ENCODE assay signal across 9 cellular contexts in the genomic region with DNA sequence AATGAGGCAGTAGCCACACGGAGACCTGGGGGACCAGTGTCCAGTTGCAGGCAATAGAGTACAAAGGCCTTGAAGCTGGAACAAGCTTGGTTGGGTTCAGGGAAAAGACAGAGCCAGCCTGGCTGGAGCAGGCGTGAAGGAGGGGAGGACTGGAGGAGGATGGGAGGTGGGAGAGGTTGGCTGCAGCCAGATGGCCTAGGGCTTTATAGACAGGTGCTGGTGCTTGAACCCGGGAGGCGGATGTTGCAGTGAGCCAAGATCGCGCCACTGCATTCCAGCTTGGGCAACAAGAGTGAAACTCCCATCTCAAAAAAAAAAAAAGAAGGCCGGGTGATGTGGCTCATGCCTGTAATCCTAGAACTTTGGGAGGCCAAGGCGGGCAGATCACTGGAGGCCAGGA. TPM values are rescaled to one million over a fixed set of nuclear protein-coding genes. Genes with fewer than 3 reads are reported as not detected.
DNase-seq lines count a peak whose midpoint lies in the region; ATAC-seq, FAIRE-seq and TF ChIP-seq lines count a peak whose summit lies in the region.
"Had no signal": no experiment of that assay in that cellular context is flagged by ENCODE, and none has a peak within 500 bp of the region (broad histone marks: within the 10 kb centered on the region; RNA-seq: fewer than 3 reads in every experiment).

No MANE protein-coding gene starts in this region.

- 8 to 65% (median 31%) methylated on average over 8 of the region's 8 CpGs for WGBS in small intestine, 3 donors
- WGBS in psoas muscle, 3 donors, result 64 to 73% (median 64%) methylated on average over 8 of the region's 8 CpGs

- peak; percentile 30 for DNase-seq in NCI-H510A treated with DMSO at 0.1 percent for 48 hours (lab: John Stamatoyannopoulos, UW)
- no peak for DNase-seq in NCI-H510A (lab: John Stamatoyannopoulos, UW)
- no peak for DNase-seq in foreskin keratinocyte
- DNase-seq in small intestine, result peak; percentile 50
- DNase-seq in psoas muscle, result no peak
- no peak for DNase-seq in kidney glomerular epithelial cell (lab: John Stamatoyannopoulos, UW)
- DNase-seq: natural killer cell had no signal

- H3K27me3 ChIP-seq in OCI-LY3 (ENCODE audit: low read depth, low read length) (no peaks in the 10 kb centered on the region), foreskin keratinocyte (no peaks in the 10 kb centered on the region), small intestine (ENCODE audit: control insufficient read depth in 2 of 2, insufficient read depth in 2 of 2, low read length in 2 of 2) (no peaks in the 10 kb centered on the region), psoas muscle (ENCODE audit: insufficient read depth in 3 of 3, low read length in 2 of 3) (peaks cover 0 to 22% (median 7%) of the 10 kb centered on the region in 3 donors)

- intact Hi-C loops in psoas muscle (cut with DNase I), result no loop called here

- ATAC-seq in foreskin keratinocyte (no peak), psoas muscle (no peak), GM18498 (IDR thresholded peaks at IDR 0.05; ENCODE audit: unreplicated experiment) (no peak)
- ATAC-seq: natural killer cell had no signal

- no peaks in the 10 kb centered on the region; the same call in 1 of the 2 replicates for H3K79me2 ChIP-seq in OCI-LY3 (ENCODE audit: low read length)

- no peak for FAIRE-seq in small intestine (lab: Jason Lieb, UNC)

- H2AFZ ChIP-seq in OCI-LY3 (ENCODE audit: low read depth, low read length), result no peak overlapping the region

- H3K4me2 ChIP-seq in OCI-LY3 (ENCODE audit: low read length), result peak overlapping the region; percentile 94

- no peak overlapping the region for H3K9ac ChIP-seq in OCI-LY3 (ENCODE audit: low read length)

- H3K9me3 ChIP-seq in OCI-LY3 (ENCODE audit: insufficient read depth, low read length) (no peaks in the 10 kb centered on the region), small intestine (ENCODE audit: control insufficient read depth, low read depth) (no peaks in the 10 kb centered on the region), psoas muscle (no peaks in the 10 kb centered on the region)

- peaks cover 23% of the 10 kb centered on the region for H3K4me1 ChIP-seq in OCI-LY3 (ENCODE audit: low read length)
- peaks cover 29% of the 10 kb centered on the region for H3K4me1 ChIP-seq in foreskin keratinocyte
- peaks cover 0 to 3% of the 10 kb centered on the region in 2 donors for H3K4me1 ChIP-seq in small intestine (ENCODE audit: control insufficient read depth in 2 of 2, insufficient read depth in 1 of 2, low read depth in 1 of 2, low read length in 1 of 2)
- peaks cover 8% of the 10 kb centered on the region for H3K4me1 ChIP-seq in psoas muscle

- H3K4me3 ChIP-seq in OCI-LY3 (ENCODE audit: low read length) (peak overlapping the region; percentile 83), small intestine (ENCODE audit: low read depth in 1 of 2, low read length in 2 of 2) (peak overlapping the region; percentile 68 to 87), psoas muscle (no peak overlapping the region)

- H4K20me1 ChIP-seq in OCI-LY3 (ENCODE audit: insufficient read depth, low read length), result peaks cover 3% of the 10 kb centered on the region; the same call in 1 of the 2 replicates

- H3K36me3 ChIP-seq in OCI-LY3 (replicated peaks; ENCODE audit: low read depth, low read length) (no peaks in the 10 kb centered on the region), small intestine (ENCODE audit: control insufficient read depth in 2 of 2, insufficient read depth in 2 of 2, low read length in 2 of 2) (no peaks in the 10 kb centered on the region), psoas muscle (ENCODE audit: insufficient read depth in 1 of 2, low read depth in 1 of 2) (no peaks in the 10 kb centered on the region)

- TF ChIP-seq CTCF in OCI-LY3 (IDR thresholded peaks at IDR 0.05; ENCODE audit: low read depth, low read length) (no peak), foreskin keratinocyte (conservative IDR thresholded peaks at IDR 0.05) (no peak), psoas muscle (IDR thresholded peaks at IDR 0.05) (no peak)

- H3K27ac ChIP-seq in OCI-LY3 (ENCODE audit: low read length), result no peak overlapping the region
- H3K27ac ChIP-seq in foreskin keratinocyte, result peak overlapping the region; percentile 57
- H3K27ac ChIP-seq in small intestine (ENCODE audit: low read depth in 1 of 2, low read length in 1 of 2), result peak overlapping the region; percentile 94 to 100
- no peak overlapping the region for H3K27ac ChIP-seq in psoas muscle

RNA-seq across cellular contexts. Expression of gene SPINT2, which starts 1.7 kb away (rescaled TPM):
- total RNA-seq in foreskin keratinocyte (419 and 453 TPM in 2 replicates), psoas muscle (1 to 10 TPM in 2 of 4 donors, under 1 TPM in 2; 0.95 to 2.2 (median 1.2) TPM)
- polyA plus RNA-seq in foreskin keratinocyte (616 and 683 TPM in 2 replicates), small intestine (100 to 1,000 TPM; 263 to 434 (median 414) TPM), psoas muscle (1 to 10 TPM in 1 of 3 donors, under 1 TPM in 2; 0.49 to 1.1 (median 0.59) TPM)

RNA-seq across cellular contexts. Expression of gene PPP1R14A, which starts 9.9 kb away (rescaled TPM):
- total RNA-seq in foreskin keratinocyte, result 2.3 and 4.2 TPM in 2 replicates
- polyA plus RNA-seq in foreskin keratinocyte, result 15.0 and 18.4 TPM in 2 replicates
- 10 to 100 TPM in 2 of 3 donors, 1 to 10 TPM in 1; 8.7 to 31.8 (median 15.4) TPM for polyA plus RNA-seq in small intestine
- total RNA-seq in psoas muscle, result 10 to 100 TPM in 3 of 4 donors, 1 to 10 TPM in 1; 9.2 to 17.0 (median 11.3) TPM
- polyA plus RNA-seq in psoas muscle, result 10 to 100 TPM in 2 of 3 donors, 1 to 10 TPM in 1; 9.9 to 18.7 (median 12.1) TPM

RNA-seq across cellular contexts. Expression of gene C19orf33, which starts 38.0 kb away (rescaled TPM):
- 513 and 634 TPM in 2 replicates for total RNA-seq in foreskin keratinocyte
- polyA plus RNA-seq in foreskin keratinocyte, result 1,054 and 1,152 TPM in 2 replicates
- polyA plus RNA-seq in small intestine, result 1,000 to 10,000 TPM in 2 of 3 donors, 100 to 1,000 TPM in 1; 478 to 2,753 (median 1,798) TPM
- total RNA-seq in psoas muscle, result 1 to 10 TPM in 2 of 4 donors, not detected in 2; 3.4 to 3.7 TPM
- 1 to 10 TPM; 3.7 to 7.1 (median 6.5) TPM for polyA plus RNA-seq in psoas muscle

RNA-seq across cellular contexts. Expression of gene DPF1, which starts 42.0 kb away (rescaled TPM):
- total RNA-seq in foreskin keratinocyte, result 3.3 and 3.8 TPM in 2 replicates
- polyA plus RNA-seq in foreskin keratinocyte, result 3.4 and 4.2 TPM in 2 replicates
- polyA plus RNA-seq in small intestine, result under 1 TPM in 1 of 3 donors, not detected in 2; 0.39 TPM
- total RNA-seq in psoas muscle, result not detected
- polyA plus RNA-seq in psoas muscle, result under 1 TPM; 0.07 to 0.17 (median 0.16) TPM
- total RNA-seq: natural killer cell had no signal

RNA-seq across cellular contexts. Expression of gene YIF1B, which starts 49.7 kb away (rescaled TPM):
- 60.1 and 72.7 TPM in 2 replicates for total RNA-seq in foreskin keratinocyte
- 90.2 and 115 TPM in 2 replicates for polyA plus RNA-seq in foreskin keratinocyte
- 10 to 100 TPM; 13.0 to 73.1 (median 15.4) TPM for polyA plus RNA-seq in small intestine
- 10 to 100 TPM; 20.1 to 27.2 (median 21.6) TPM for total RNA-seq in psoas muscle
- polyA plus RNA-seq in psoas muscle, result 10 to 100 TPM; 38.8 to 57.7 (median 42.7) TPM

Comparison
In these comparisons a context has a peak if more than half of its experiments do, and no peak if none do; other contexts are left out.
1. DNase-seq: peak in NCI-H510A treated with DMSO at 0.1 percent for 48 hours (single experiment) and small intestine (single experiment); none in NCI-H510A (single experiment), foreskin keratinocyte (0 of 2), psoas muscle (0 of 2) and kidney glomerular epithelial cell (single experiment).
2. H3K27ac ChIP-seq: peak in foreskin keratinocyte (single experiment) and small intestine (2 of 2); none in OCI-LY3 (single experiment) and psoas muscle (single experiment).
3. RNA of gene SPINT2, which starts 1.7 kb away (polyA plus RNA-seq): 616 to 683 TPM in foreskin keratinocyte and 263 to 434 TPM in small intestine; 0.49 to 1.1 TPM in psoas muscle; every median in the first group is over 100 times any median in the second.
4. RNA of gene C19orf33, which starts 38.0 kb away (polyA plus RNA-seq): 478 to 2,753 TPM in small intestine and 1,054 to 1,152 TPM in foreskin keratinocyte; 3.7 to 7.1 TPM in psoas muscle; every median in the first group is over 10 times any median in the second.